In the genomic region with DNA sequence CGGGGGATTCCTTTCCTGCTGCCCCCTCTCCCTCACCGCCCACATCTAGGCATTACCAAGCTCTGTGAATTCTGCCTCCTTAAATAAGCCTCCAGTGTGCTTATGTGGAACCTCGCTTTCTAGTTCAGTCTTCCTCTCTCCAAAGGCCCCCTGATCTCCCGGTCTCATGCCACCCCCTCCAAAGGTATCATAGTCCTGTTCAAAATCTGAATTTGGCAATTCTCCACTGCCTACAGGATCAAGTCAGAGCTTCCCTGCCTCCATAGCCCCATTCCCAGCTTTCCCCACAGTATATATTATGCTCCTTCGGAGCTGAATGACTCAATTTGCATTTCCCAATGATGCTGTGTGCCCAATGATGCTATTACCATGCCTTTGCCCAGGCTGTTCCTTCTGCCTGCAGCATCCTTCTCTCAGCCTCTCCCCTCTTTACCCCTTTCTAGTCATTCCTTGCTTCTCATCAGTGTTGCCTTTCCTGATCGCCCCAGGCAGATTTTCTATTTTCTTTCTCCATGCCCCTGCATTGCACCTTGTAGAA, we compare ENCODE assay signal across 10 cellular contexts. TPM values are rescaled to one million over a fixed set of nuclear protein-coding genes. Genes with fewer than 3 reads are reported as not detected.
A peak's percentile ranks its signal among the peaks of the same experiment; 100 is the strongest.
DNase-seq lines count a peak whose midpoint lies in the region; ATAC-seq and FAIRE-seq lines count a peak whose summit lies in the region.
"Had no signal": no experiment of that assay in that cellular context is flagged by ENCODE, and none has a peak within 500 bp of the region (broad histone marks: within the 10 kb centered on the region; RNA-seq: fewer than 3 reads in every experiment).

No MANE protein-coding gene starts in this region.

- no peaks in the 10 kb centered on the region for H3K36me3 Mint-ChIP-seq in activated T-cell treated with anti-CD3 and anti-CD28 coated beads, Interleukin-2, amount 50 U/mL, for 72 hours (ENCODE audit: insufficient read depth in 2 of 2)
- H3K36me3 Mint-ChIP-seq in activated CD4-positive, alpha-beta memory T cell treated with anti-CD3 and anti-CD28 coated beads, Interleukin-2, amount 10 ng/mL, durations not matched to agents 7 days and 5 days (ENCODE audit: low read depth), result no peaks in the 10 kb centered on the region
- no peaks in the 10 kb centered on the region for H3K36me3 Mint-ChIP-seq in stimulated activated memory B cell treated with anti-CD40 and anti-IgM and Interleukin-4, amounts not matched to agents 10 μg/mL and 1 μg/mL and 100 μg/mL, for 72 hours

- FAIRE-seq in urothelium cell line (lab: Jason Lieb, UNC), result no peak

- H3K9me3 ChIP-seq in iPS-20b (ENCODE audit: insufficient read depth, low read depth, low read length), result no peaks in the 10 kb centered on the region
- H3K9me3 ChIP-seq: gastroesophageal sphincter, tibial artery had no signal

- H3K27ac ChIP-seq in iPS-20b (ENCODE audit: low read length), result no peak overlapping the region

- H3K27ac Mint-ChIP-seq in activated T-cell treated with anti-CD3 and anti-CD28 coated beads, Interleukin-2, amount 50 U/mL, for 72 hours, result peak overlapping the region; percentile 4
- no peak overlapping the region for H3K27ac Mint-ChIP-seq in activated CD4-positive, alpha-beta memory T cell treated with anti-CD3 and anti-CD28 coated beads, Interleukin-2, amount 10 ng/mL, durations not matched to agents 7 days and 5 days
- no peak overlapping the region for H3K27ac Mint-ChIP-seq in stimulated activated memory B cell treated with anti-CD40 and anti-IgM and Interleukin-4, amounts not matched to agents 10 μg/mL and 1 μg/mL and 100 μg/mL, for 72 hours

- CTCF ChIA-PET in activated CD4-positive, alpha-beta memory T cell treated with anti-CD3 and anti-CD28 coated beads, Interleukin-2, amount 10 ng/mL, durations not matched to agents 7 days and 5 days (lab: Charles Lee), result interaction anchor here (0.5 to 2.1 kb wide), 4 partner anchors 13 to 206 kb away, joined by 3 to 8 read pairs (median 4); no protein-coding TSS in a partner anchor

- peaks cover 7% of the 10 kb centered on the region for H3K27me3 Mint-ChIP-seq in activated T-cell treated with anti-CD3 and anti-CD28 coated beads, Interleukin-2, amount 50 U/mL, for 72 hours (ENCODE audit: low read depth)
- H3K27me3 Mint-ChIP-seq in activated CD4-positive, alpha-beta memory T cell treated with anti-CD3 and anti-CD28 coated beads, Interleukin-2, amount 10 ng/mL, durations not matched to agents 7 days and 5 days, result peaks cover 16% of the 10 kb centered on the region
- H3K27me3 Mint-ChIP-seq in stimulated activated memory B cell treated with anti-CD40 and anti-IgM and Interleukin-4, amounts not matched to agents 10 μg/mL and 1 μg/mL and 100 μg/mL, for 72 hours, result peaks cover 7% of the 10 kb centered on the region

- no peaks in the 10 kb centered on the region for H3K9me3 Mint-ChIP-seq in activated T-cell treated with anti-CD3 and anti-CD28 coated beads, Interleukin-2, amount 50 U/mL, for 72 hours
- H3K9me3 Mint-ChIP-seq in activated CD4-positive, alpha-beta memory T cell treated with anti-CD3 and anti-CD28 coated beads, Interleukin-2, amount 10 ng/mL, durations not matched to agents 7 days and 5 days, result no peaks in the 10 kb centered on the region
- no peaks in the 10 kb centered on the region for H3K9me3 Mint-ChIP-seq in stimulated activated memory B cell treated with anti-CD40 and anti-IgM and Interleukin-4, amounts not matched to agents 10 μg/mL and 1 μg/mL and 100 μg/mL, for 72 hours

- POLR2A ChIA-PET in activated CD4-positive, alpha-beta memory T cell treated with anti-CD3 and anti-CD28 coated beads, Interleukin-2, amount 10 ng/mL, durations not matched to agents 7 days and 5 days (lab: Charles Lee), result interaction anchor here (1.2 kb wide), 1 partner anchor 27 kb away, joined by 3 read pairs; no protein-coding TSS in a partner anchor

- H3K27me3 ChIP-seq in iPS-20b (ENCODE audit: insufficient read depth, low read length), result peaks cover 61% of the 10 kb centered on the region
- H3K27me3 ChIP-seq: gastroesophageal sphincter, tibial artery had no signal

- no peak for ATAC-seq in activated T-cell treated with anti-CD3 and anti-CD28 coated beads, Interleukin-2, amount 50 U/mL, for 72 hours (replicated peaks in 1 of 2)
- ATAC-seq in stimulated activated memory B cell treated with anti-CD40 and anti-IgM and Interleukin-4, amounts not matched to agents 10 μg/mL and 1 μg/mL and 100 μg/mL, for 72 hours, result no peak
- ATAC-seq in HG03432 (IDR thresholded peaks at IDR 0.05; ENCODE audit: unreplicated experiment), result no peak
- ATAC-seq: gastroesophageal sphincter had no signal

- DNase-seq in activated T-cell treated with anti-CD3 and anti-CD28 coated beads, Interleukin-2, amount 50 U/mL, for 72 hours, result no peak
- DNase-seq in activated T-cell treated with anti-CD3 and anti-CD28 coated beads, Interleukin-2, amount 50 U/mL, for 1 hour, result no peak
- no peak for DNase-seq in activated CD4-positive, alpha-beta memory T cell treated with anti-CD3 and anti-CD28 coated beads, Interleukin-2, amount 10 ng/mL, durations not matched to agents 7 days and 5 days
- DNase-seq in SKM-1 (lab: John Stamatoyannopoulos, UW; ENCODE audit: unreplicated experiment) (no peak), urothelium cell line (ENCODE audit: low spot score) (no peak)
- DNase-seq: tibial artery had no signal

- no peak overlapping the region for H3K9ac ChIP-seq in iPS-20b (ENCODE audit: low read depth, low read length)

- peak overlapping the region; percentile 8 to 80 for H3K4me3 Mint-ChIP-seq in activated T-cell treated with anti-CD3 and anti-CD28 coated beads, Interleukin-2, amount 50 U/mL, for 72 hours
- peak overlapping the region; percentile 4 for H3K4me3 Mint-ChIP-seq in activated CD4-positive, alpha-beta memory T cell treated with anti-CD3 and anti-CD28 coated beads, Interleukin-2, amount 10 ng/mL, durations not matched to agents 7 days and 5 days
- peak overlapping the region; percentile 14 for H3K4me3 Mint-ChIP-seq in stimulated activated memory B cell treated with anti-CD40 and anti-IgM and Interleukin-4, amounts not matched to agents 10 μg/mL and 1 μg/mL and 100 μg/mL, for 72 hours

- no peaks in the 10 kb centered on the region for H3K36me3 ChIP-seq in iPS-20b (ENCODE audit: insufficient read depth, low read depth, low read length)
- H3K36me3 ChIP-seq: gastroesophageal sphincter, tibial artery had no signal

- 0 out of 2 replicates have a peak, but pooled peaks cover 5% of the 10 kb centered on the region for H3K4me1 ChIP-seq in iPS-20b (ENCODE audit: insufficient read depth, low read length)

- H3K4me1 Mint-ChIP-seq in activated T-cell treated with anti-CD3 and anti-CD28 coated beads, Interleukin-2, amount 50 U/mL, for 72 hours (ENCODE audit: low read depth), result peaks cover 13% of the 10 kb centered on the region
- H3K4me1 Mint-ChIP-seq in activated CD4-positive, alpha-beta memory T cell treated with anti-CD3 and anti-CD28 coated beads, Interleukin-2, amount 10 ng/mL, durations not matched to agents 7 days and 5 days, result peaks cover 26% of the 10 kb centered on the region
- peaks cover 26% of the 10 kb centered on the region for H3K4me1 Mint-ChIP-seq in stimulated activated memory B cell treated with anti-CD40 and anti-IgM and Interleukin-4, amounts not matched to agents 10 μg/mL and 1 μg/mL and 100 μg/mL, for 72 hours

- H3K4me3 ChIP-seq in iPS-20b (ENCODE audit: low read length), result peak overlapping the region; percentile 74; the same call in 1 of the 2 replicates

RNA-seq across cellular contexts. Expression of gene AZIN2, which starts 1.7 kb away (rescaled TPM):
- total RNA-seq in activated T-cell treated with anti-CD3 and anti-CD28 coated beads, Interleukin-2, amount 50 U/mL, for 72 hours, result 1 to 10 TPM; 2.5 to 4.1 TPM
- total RNA-seq in activated CD4-positive, alpha-beta memory T cell treated with anti-CD3 and anti-CD28 coated beads, Interleukin-2, amount 10 ng/mL, durations not matched to agents 7 days and 5 days, result 1 to 10 TPM; 3.9 to 4.5 TPM

RNA-seq across cellular contexts. Expression of gene AK2, which starts 46.0 kb away (rescaled TPM):
- 100 to 1,000 TPM; 217 to 223 TPM for total RNA-seq in activated T-cell treated with anti-CD3 and anti-CD28 coated beads, Interleukin-2, amount 50 U/mL, for 72 hours
- total RNA-seq in activated CD4-positive, alpha-beta memory T cell treated with anti-CD3 and anti-CD28 coated beads, Interleukin-2, amount 10 ng/mL, durations not matched to agents 7 days and 5 days, result 100 to 1,000 TPM; 189 to 192 TPM
